Comparison of ENCODE assay signal across 9 cellular contexts in genomic region chr1:86429830-86430229, GRCh38. TPM values are rescaled to one million over a fixed set of nuclear protein-coding genes. Genes with fewer than 3 reads are reported as not detected.
DNase-seq lines count a peak whose midpoint lies in the region; ATAC-seq and TF ChIP-seq lines count a peak whose summit lies in the region.
"Had no signal": no experiment of that assay in that cellular context is flagged by ENCODE, and none has a peak within 500 bp of the region (broad histone marks: within the 10 kb centered on the region; RNA-seq: fewer than 3 reads in every experiment).

No MANE protein-coding gene starts in this region.

- TF ChIP-seq CTCF in HL-60 (IDR thresholded peaks at IDR 0.05; ENCODE audit: insufficient read depth, low read length) (no peak), heart left ventricle (IDR thresholded peaks at IDR 0.05) (no peak)

- H3K9me3 ChIP-seq in heart left ventricle: no peaks in the 10 kb centered on the region

- no peak overlapping the region for H3K27ac Mint-ChIP-seq in stimulated activated effector memory CD8-positive, alpha-beta T cell treated with anti-CD3 and anti-CD28 coated beads, Interleukin-12 subunit alpha, Interleukin-12 subunit beta, amount 100 ng/mL, for 72 hours
- H3K27ac Mint-ChIP-seq: brain had no signal

- H3K4me3 Mint-ChIP-seq in stimulated activated effector memory CD8-positive, alpha-beta T cell treated with anti-CD3 and anti-CD28 coated beads, Interleukin-12 subunit alpha, Interleukin-12 subunit beta, amount 100 ng/mL, for 72 hours: no peak overlapping the region
- H3K4me3 Mint-ChIP-seq: brain had no signal

- H3K4me3 ChIP-seq in HL-60 (replicated peaks; ENCODE audit: insufficient read depth, low read length) (no peak overlapping the region), heart left ventricle (no peak overlapping the region)

- H3K27me3 ChIP-seq in HL-60 (ENCODE audit: insufficient read depth, poor library complexity, severe bottlenecking): peaks cover under 1% of the 10 kb centered on the region
- H3K27me3 ChIP-seq in heart left ventricle: no peaks in the 10 kb centered on the region

- H3K4me1 ChIP-seq in heart left ventricle: peaks cover 0 to 31% (median 12%) of the 10 kb centered on the region in 12 donors

- no peak for TF ChIP-seq POLR2A in heart left ventricle (IDR thresholded peaks at IDR 0.05)

- H3K27ac ChIP-seq in HL-60 (replicated peaks): no peak overlapping the region
- peak overlapping the region in 11 of 12 donors; percentile 3 to 86 (median 72) for H3K27ac ChIP-seq in heart left ventricle

- DNase-seq in HL-60 (ENCODE audit: low read depth in 1 of 2, low spot score in 1 of 2) (peak; percentile 68 to 78), T1000 (lab: John Stamatoyannopoulos, UW) (peak; percentile 55), heart left ventricle (peak in 4 of 5 donors; percentile 41 to 53 (median 48)), NCI-H526 treated with DMSO at 0.1 percent for 48 hours (lab: John Stamatoyannopoulos, UW) (no peak)
- DNase-seq in stimulated activated effector memory CD8-positive, alpha-beta T cell treated with anti-CD3 and anti-CD28 coated beads, Interleukin-12 subunit alpha, Interleukin-12 subunit beta, amount 100 ng/mL, for 72 hours (ENCODE audit: low spot score in 2 of 2): no peak

- no peaks in the 10 kb centered on the region for H3K4me1 Mint-ChIP-seq in stimulated activated effector memory CD8-positive, alpha-beta T cell treated with anti-CD3 and anti-CD28 coated beads, Interleukin-12 subunit alpha, Interleukin-12 subunit beta, amount 100 ng/mL, for 72 hours
- H3K4me1 Mint-ChIP-seq: brain had no signal

- H3K36me3 ChIP-seq in heart left ventricle: no peaks in the 10 kb centered on the region

- ATAC-seq in heart left ventricle (peak; percentile 89 to 99 (median 98)), HG03135 (IDR thresholded peaks at IDR 0.05; ENCODE audit: unreplicated experiment) (no peak), GM18502 (IDR thresholded peaks at IDR 0.05; ENCODE audit: poor library complexity, unreplicated experiment) (no peak), HG02885 (IDR thresholded peaks at IDR 0.05; ENCODE audit: poor library complexity, unreplicated experiment) (no peak)
- peak; percentile 96 for ATAC-seq in stimulated activated effector memory CD8-positive, alpha-beta T cell treated with anti-CD3 and anti-CD28 coated beads, Interleukin-12 subunit alpha, Interleukin-12 subunit beta, amount 100 ng/mL, for 72 hours

- no peaks in the 10 kb centered on the region for H3K9me3 Mint-ChIP-seq in stimulated activated effector memory CD8-positive, alpha-beta T cell treated with anti-CD3 and anti-CD28 coated beads, Interleukin-12 subunit alpha, Interleukin-12 subunit beta, amount 100 ng/mL, for 72 hours
- H3K9me3 Mint-ChIP-seq: brain had no signal

- 23 to 32% (median 25%) methylated on average over 3 of the region's 3 CpGs for WGBS in heart left ventricle, 4 donors

- intact Hi-C loops in heart left ventricle (cut with DNase I): no loop called here

- no peaks in the 10 kb centered on the region for H3K36me3 Mint-ChIP-seq in stimulated activated effector memory CD8-positive, alpha-beta T cell treated with anti-CD3 and anti-CD28 coated beads, Interleukin-12 subunit alpha, Interleukin-12 subunit beta, amount 100 ng/mL, for 72 hours
- H3K36me3 Mint-ChIP-seq: brain had no signal

RNA-seq across cellular contexts. Expression of gene CLCA2, which starts 5.9 kb away (rescaled TPM):
- under 1 TPM in 2 of 9 donors, not detected in 7; 0.16 to 0.24 TPM for total RNA-seq in heart left ventricle
- under 1 TPM in 1 of 2 donors, not detected in 1; 0.07 TPM for polyA plus RNA-seq in heart left ventricle

RNA-seq across cellular contexts. Expression of gene ODF2L, which starts 33.7 kb away (rescaled TPM):
- total RNA-seq in heart left ventricle: 10 to 100 TPM in 6 of 9 donors, 1 to 10 TPM in 3; 6.2 to 23.7 (median 12.3) TPM
- polyA plus RNA-seq in heart left ventricle: 10 to 100 TPM in 1 of 2 donors, 1 to 10 TPM in 1; 8.6 to 14.0 TPM

RNA-seq across cellular contexts. Expression of gene CLCA1, which starts 38.9 kb away (rescaled TPM):
- total RNA-seq in heart left ventricle: under 1 TPM in 1 of 9 donors, not detected in 8; 0.07 TPM
- under 1 TPM in 1 of 2 donors, not detected in 1; 0.06 TPM for polyA plus RNA-seq in heart left ventricle

Comparison
In these comparisons a context has a peak if more than half of its experiments do, and no peak if none do; other contexts are left out.
1. DNase-seq: peak in HL-60 (2 of 2), T1000 (single experiment) and heart left ventricle (4 of 5); none in stimulated activated effector memory CD8-positive, alpha-beta T cell treated with anti-CD3 and anti-CD28 coated beads, Interleukin-12 subunit alpha, Interleukin-12 subunit beta, amount 100 ng/mL, for 72 hours (0 of 2) and NCI-H526 treated with DMSO at 0.1 percent for 48 hours (single experiment).
2. ATAC-seq: peak in heart left ventricle (4 of 4) and stimulated activated effector memory CD8-positive, alpha-beta T cell treated with anti-CD3 and anti-CD28 coated beads, Interleukin-12 subunit alpha, Interleukin-12 subunit beta, amount 100 ng/mL, for 72 hours (single experiment); none in HG03135 (single experiment), GM18502 (single experiment) and HG02885 (single experiment).